ENCODE assay signal across 13 cellular contexts in genomic region chr2:727071-727470, GRCh38. TPM values are rescaled to one million over a fixed set of nuclear protein-coding genes. Genes with fewer than 3 reads are reported as not detected.
DNase-seq lines count a peak whose midpoint lies in the region; ATAC-seq and TF ChIP-seq lines count a peak whose summit lies in the region.
"Had no signal": no experiment of that assay in that cellular context is flagged by ENCODE, and none has a peak within 500 bp of the region (broad histone marks: within the 10 kb centered on the region; RNA-seq: fewer than 3 reads in every experiment).

No MANE protein-coding gene starts in this region.

- intact Hi-C loops in colonic mucosa (cut with DNase I): no loop called here

- peaks cover 7% of the 10 kb centered on the region for H3K4me1 Mint-ChIP-seq in progenitor cell of endocrine pancreas (ENCODE audit: low read depth)

- peak; percentile 87 for ATAC-seq in GM18508 (IDR thresholded peaks at IDR 0.05; ENCODE audit: insufficient read depth, unreplicated experiment)
- ATAC-seq in GM19463 (IDR thresholded peaks at IDR 0.05; ENCODE audit: unreplicated experiment): peak; percentile 74
- ATAC-seq in HG02884 (IDR thresholded peaks at IDR 0.05; ENCODE audit: unreplicated experiment): peak; percentile 60
- ATAC-seq in HG03521 (IDR thresholded peaks at IDR 0.05; ENCODE audit: unreplicated experiment): peak; percentile 63
- ATAC-seq: activated CD8-positive, alpha-beta T cell treated with anti-CD3 and anti-CD28 coated beads, Interleukin-2, amount 10 ng/mL, durations not matched to agents 7 days and 5 days had no signal

- H3K36me3 ChIP-seq in colonic mucosa: no peaks in the 10 kb centered on the region

- no peak overlapping the region for H3K27ac ChIP-seq in colonic mucosa
- H3K27ac ChIP-seq: C4-2B had no signal

- no peak overlapping the region for H3K4me3 ChIP-seq in colonic mucosa

- H3K27ac Mint-ChIP-seq in progenitor cell of endocrine pancreas: no peak overlapping the region
- H3K27ac Mint-ChIP-seq: activated CD8-positive, alpha-beta T cell treated with anti-CD3 and anti-CD28 coated beads, Interleukin-2, amount 10 ng/mL, durations not matched to agents 7 days and 5 days; T-helper 1 cell treated with Interleukin-12 subunit alpha and Interleukin-12 subunit beta and Interleukin-4 antibody, amounts not matched to agents 30 μg/mL and 1 μg/mL, for 36 hours had no signal

- H3K4me3 Mint-ChIP-seq in progenitor cell of endocrine pancreas (ENCODE audit: low read depth): no peak overlapping the region
- H3K4me3 Mint-ChIP-seq: activated CD8-positive, alpha-beta T cell treated with anti-CD3 and anti-CD28 coated beads, Interleukin-2, amount 10 ng/mL, durations not matched to agents 7 days and 5 days; T-helper 1 cell treated with Interleukin-12 subunit alpha and Interleukin-12 subunit beta and Interleukin-4 antibody, amounts not matched to agents 30 μg/mL and 1 μg/mL, for 36 hours had no signal

- DNase-seq in colonic mucosa (no peak), mucosa of gallbladder (ENCODE audit: low spot score) (no peak), progenitor cell of endocrine pancreas (ENCODE audit: low spot score, unreplicated experiment) (no peak), KBM-7 (no peak)
- DNase-seq: activated CD8-positive, alpha-beta T cell treated with anti-CD3 and anti-CD28 coated beads, Interleukin-2, amount 10 ng/mL, durations not matched to agents 7 days and 5 days; amniotic stem cell; NCI-H1436 had no signal

- in situ Hi-C loops in KBM-7 (cut with MboI; ENCODE audit: low pct_unique_long_range_greater_than_20kb, low sequenced_read_pairs): no loop called here

- TF ChIP-seq CTCF in colonic mucosa (IDR thresholded peaks at IDR 0.05) (no peak), progenitor cell of endocrine pancreas (IDR thresholded peaks at IDR 0.05; ENCODE audit: unreplicated experiment) (no peak)

- no peaks in the 10 kb centered on the region for H3K36me3 Mint-ChIP-seq in progenitor cell of endocrine pancreas (ENCODE audit: insufficient read depth)

- H3K9ac ChIP-seq in colonic mucosa (ENCODE audit: low read depth in 2 of 2, low read length in 2 of 2): no peak overlapping the region

- H3K9me3 Mint-ChIP-seq in progenitor cell of endocrine pancreas (ENCODE audit: low read depth): no peaks in the 10 kb centered on the region
- H3K9me3 Mint-ChIP-seq: T-helper 1 cell treated with Interleukin-12 subunit alpha and Interleukin-12 subunit beta and Interleukin-4 antibody, amounts not matched to agents 30 μg/mL and 1 μg/mL, for 36 hours had no signal

- H3K4me1 ChIP-seq in colonic mucosa: no peaks in the 10 kb centered on the region

- H3K9me3 ChIP-seq in colonic mucosa: no peaks in the 10 kb centered on the region

- H3K27me3 Mint-ChIP-seq in progenitor cell of endocrine pancreas: peaks cover 8% of the 10 kb centered on the region

- no peaks in the 10 kb centered on the region for H3K27me3 ChIP-seq in colonic mucosa

RNA-seq across cellular contexts. Expression of gene TMEM18, which starts 49.9 kb away (rescaled TPM):
- total RNA-seq in colonic mucosa (10 to 100 TPM; 16.4 to 19.6 TPM), mucosa of gallbladder (18.6 TPM), progenitor cell of endocrine pancreas (19.3 and 24.8 TPM in 2 replicates)
